23 cellular contexts compared by ENCODE assay signal in genomic region chr5:178419196-178419595, GRCh38.
"Had no signal": no experiment of that assay in that cellular context is flagged by ENCODE, and none has a peak within 500 bp of the region (broad histone marks: within the 10 kb centered on the region; RNA-seq: fewer than 3 reads in every experiment).

No MANE protein-coding gene starts in this region.

- H3K36me3 ChIP-seq: ovary, right lobe of liver, stomach, upper lobe of left lung had no signal

- H2AFZ ChIP-seq: hepatocyte had no signal

- H3K79me2 ChIP-seq: hepatocyte had no signal

- H3K27ac ChIP-seq: epithelial cell of prostate, hepatocyte, ovary, right lobe of liver, stomach, upper lobe of left lung, VCaP had no signal

- H3K9me3 ChIP-seq: ovary, right lobe of liver, stomach, upper lobe of left lung had no signal

- H3K4me3 ChIP-seq: hepatocyte, ovary, right lobe of liver, stomach, upper lobe of left lung had no signal

- ATAC-seq: activated T-cell treated with anti-CD3 and anti-CD28 coated beads, Interleukin-2, amount 50 U/mL, for 72 hours; effector memory CD8-positive, alpha-beta T cell; left lobe of liver; stimulated activated effector memory CD8-positive, alpha-beta T cell treated with anti-CD3 and anti-CD28 coated beads, Interleukin-12 subunit alpha, Interleukin-12 subunit beta, amount 100 ng/mL, for 72 hours; T-helper 17 cell had no signal

- FAIRE-seq: islet of Langerhans had no signal

- H3K4me3 Mint-ChIP-seq: activated naive CD4-positive, alpha-beta T cell treated with anti-CD3 and anti-CD28 coated beads, Interleukin-2, amount 50 U/mL, for 24 hours; activated T-cell treated with anti-CD3 and anti-CD28 coated beads, Interleukin-2, amount 50 U/mL, for 72 hours; effector memory CD8-positive, alpha-beta T cell; neural crest cell; stimulated activated effector memory CD8-positive, alpha-beta T cell treated with anti-CD3 and anti-CD28 coated beads, Interleukin-12 subunit alpha, Interleukin-12 subunit beta, amount 100 ng/mL, for 72 hours; T-helper 17 cell had no signal

- H3K36me3 Mint-ChIP-seq: activated naive CD4-positive, alpha-beta T cell treated with anti-CD3 and anti-CD28 coated beads, Interleukin-2, amount 50 U/mL, for 24 hours; stimulated activated effector memory CD8-positive, alpha-beta T cell treated with anti-CD3 and anti-CD28 coated beads, Interleukin-12 subunit alpha, Interleukin-12 subunit beta, amount 100 ng/mL, for 72 hours had no signal

- H3K9me3 Mint-ChIP-seq: activated naive CD4-positive, alpha-beta T cell treated with anti-CD3 and anti-CD28 coated beads, Interleukin-2, amount 50 U/mL, for 24 hours; activated T-cell treated with anti-CD3 and anti-CD28 coated beads, Interleukin-2, amount 50 U/mL, for 72 hours; effector memory CD8-positive, alpha-beta T cell; neural crest cell; stimulated activated effector memory CD8-positive, alpha-beta T cell treated with anti-CD3 and anti-CD28 coated beads, Interleukin-12 subunit alpha, Interleukin-12 subunit beta, amount 100 ng/mL, for 72 hours had no signal

- DNase-seq: activated CD4-positive, alpha-beta T cell treated with anti-CD3 and anti-CD28 coated beads for 1 hour; activated CD8-positive, alpha-beta memory T cell treated with anti-CD3 and anti-CD28 coated beads for 24 hours; activated CD8-positive, alpha-beta memory T cell treated with anti-CD3 and anti-CD28 coated beads, Interleukin-2, amount 50 U/mL, for 48 hours; activated gamma-delta T cell; activated T-cell treated with anti-CD3 and anti-CD28 coated beads, Interleukin-2, amount 50 U/mL, for 72 hours; dermis blood vessel endothelial cell; effector memory CD8-positive, alpha-beta T cell; foreskin fibroblast; midbrain; stimulated activated CD4-positive, alpha-beta T cell treated with anti-CD3 and anti-CD28 coated beads, Interleukin-4, amount 100 ng/mL, for 24 hours; stomach; T-helper 17 cell had no signal

- H3K4me1 ChIP-seq: right lobe of liver, upper lobe of left lung had no signal

- H3K27me3 ChIP-seq: hepatocyte, ovary, right lobe of liver, upper lobe of left lung had no signal

- H3K27ac Mint-ChIP-seq: activated naive CD4-positive, alpha-beta T cell treated with anti-CD3 and anti-CD28 coated beads, Interleukin-2, amount 50 U/mL, for 24 hours; activated T-cell treated with anti-CD3 and anti-CD28 coated beads, Interleukin-2, amount 50 U/mL, for 72 hours; effector memory CD8-positive, alpha-beta T cell; stimulated activated effector memory CD8-positive, alpha-beta T cell treated with anti-CD3 and anti-CD28 coated beads, Interleukin-12 subunit alpha, Interleukin-12 subunit beta, amount 100 ng/mL, for 72 hours; T-helper 17 cell had no signal

- H3K4me2 ChIP-seq: hepatocyte had no signal
